9 cellular contexts compared by ENCODE assay signal in the genomic region with DNA sequence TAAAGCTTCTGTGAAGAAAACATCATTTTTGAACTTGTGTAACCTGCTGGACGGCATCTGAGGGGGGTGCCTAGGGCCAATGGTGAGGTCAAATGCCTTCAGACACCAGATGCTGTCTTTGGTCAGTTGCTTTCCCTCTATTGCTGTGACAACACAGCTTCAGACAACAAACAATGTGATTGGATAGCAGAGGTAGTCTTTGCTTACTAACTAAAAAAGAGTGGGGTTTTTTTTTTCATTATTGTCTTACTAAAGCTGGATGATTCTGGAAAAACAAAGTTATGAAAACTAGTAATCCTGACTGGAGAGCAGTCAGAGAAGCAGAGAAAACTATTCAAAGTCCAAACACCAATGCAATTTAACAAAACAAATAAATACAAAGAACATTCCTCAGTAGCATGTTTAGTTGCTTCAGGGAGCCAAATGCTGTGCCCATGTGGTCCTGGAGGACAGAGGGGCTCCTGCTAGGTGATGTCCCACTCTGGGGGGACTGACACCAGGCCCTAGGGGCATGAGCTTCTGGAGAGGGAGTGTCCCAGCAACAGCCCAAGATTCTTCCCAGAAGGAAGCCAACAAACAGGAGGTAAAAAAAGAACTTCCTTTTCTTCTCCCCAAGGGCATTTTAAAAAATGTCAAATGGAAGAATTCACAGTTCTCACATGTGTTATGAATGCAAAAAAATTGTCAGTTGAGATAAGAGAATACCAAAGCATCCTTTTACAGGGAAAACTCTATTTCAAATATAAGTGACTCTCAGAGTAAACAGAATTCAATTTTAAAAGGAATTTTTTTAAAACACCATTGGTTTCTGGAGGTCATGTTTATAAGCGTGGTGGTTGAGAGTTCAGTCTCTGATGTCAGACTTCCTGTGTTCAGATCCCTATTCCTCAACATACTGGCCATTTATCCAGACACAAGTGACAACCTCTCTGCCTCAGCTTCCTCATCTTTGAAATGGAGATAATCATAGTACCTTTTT.
DNase-seq lines count a peak whose midpoint lies in the region; ATAC-seq and TF ChIP-seq lines count a peak whose summit lies in the region.
"Had no signal": no experiment of that assay in that cellular context is flagged by ENCODE, and none has a peak within 500 bp of the region (broad histone marks: within the 10 kb centered on the region; RNA-seq: fewer than 3 reads in every experiment).

No MANE protein-coding gene starts in this region.

- no peak overlapping the region for H3K4me3 Mint-ChIP-seq in Calu3 (ENCODE audit: low read depth, unreplicated experiment)
- H3K4me3 Mint-ChIP-seq in activated T-helper 1 cell treated with anti-CD3 and anti-CD28 coated beads, Interleukin-12 subunit alpha, Interleukin-12 subunit beta, Interleukin-2, Interleukin-4 antibody, amounts not matched to agents 30 ng/mL and 10 ng/mL and 1 ng/mL, durations not matched to agents 14 hours and 24 hours and 36 hours = no peak overlapping the region

- H3K4me1 Mint-ChIP-seq in Calu3 (ENCODE audit: low read depth, unreplicated experiment) = peaks cover 7% of the 10 kb centered on the region
- H3K4me1 Mint-ChIP-seq in activated T-helper 1 cell treated with anti-CD3 and anti-CD28 coated beads, Interleukin-12 subunit alpha, Interleukin-12 subunit beta, Interleukin-2, Interleukin-4 antibody, amounts not matched to agents 30 ng/mL and 10 ng/mL and 1 ng/mL, durations not matched to agents 14 hours and 24 hours and 36 hours (ENCODE audit: low read depth) = peaks cover 7% of the 10 kb centered on the region

- peak; percentile 15 for DNase-seq in Calu3
- no peak for DNase-seq in activated T-helper 1 cell treated with anti-CD3 and anti-CD28 coated beads, Interleukin-12 subunit alpha, Interleukin-12 subunit beta, Interleukin-2, Interleukin-4 antibody, amounts not matched to agents 30 ng/mL and 10 ng/mL and 1 ng/mL, durations not matched to agents 14 hours and 24 hours and 36 hours (ENCODE audit: low spot score)
- DNase-seq in left cardiac atrium = no peak
- DNase-seq in sigmoid colon = peak; percentile 87
- DNase-seq in DMS79 treated with DMSO at 0.1 percent for 48 hours (lab: John Stamatoyannopoulos, UW) = no peak
- no peak for DNase-seq in C1 segment of cervical spinal cord (lab: John Stamatoyannopoulos, UW)
- no peak for DNase-seq in middle frontal gyrus (ENCODE audit: extremely low spot score, low spot score)
- DNase-seq: activated CD4-positive, alpha-beta T cell treated with anti-CD3 and anti-CD28 coated beads, Interleukin-2, amount 50 U/mL, for 1 hour had no signal

- TF ChIP-seq POLR2A in sigmoid colon (IDR thresholded peaks at IDR 0.05) = no peak

- H3K27me3 Mint-ChIP-seq in Calu3 (ENCODE audit: unreplicated experiment) = no peaks in the 10 kb centered on the region
- no peaks in the 10 kb centered on the region for H3K27me3 Mint-ChIP-seq in activated T-helper 1 cell treated with anti-CD3 and anti-CD28 coated beads, Interleukin-12 subunit alpha, Interleukin-12 subunit beta, Interleukin-2, Interleukin-4 antibody, amounts not matched to agents 30 ng/mL and 10 ng/mL and 1 ng/mL, durations not matched to agents 14 hours and 24 hours and 36 hours (ENCODE audit: insufficient read depth)

- TF ChIP-seq CTCF in Calu3 (IDR thresholded peaks at IDR 0.05; ENCODE audit: unreplicated experiment) (no peak), sigmoid colon (IDR thresholded peaks at IDR 0.05) (no peak)

- H3K27ac ChIP-seq in sigmoid colon = peak overlapping the region; percentile 44 to 62 (median 61)

- no peak for TF ChIP-seq EP300 in sigmoid colon (IDR thresholded peaks at IDR 0.05)

- H3K36me3 Mint-ChIP-seq in Calu3 (ENCODE audit: insufficient read depth, unreplicated experiment) = no peaks in the 10 kb centered on the region
- H3K36me3 Mint-ChIP-seq in activated T-helper 1 cell treated with anti-CD3 and anti-CD28 coated beads, Interleukin-12 subunit alpha, Interleukin-12 subunit beta, Interleukin-2, Interleukin-4 antibody, amounts not matched to agents 30 ng/mL and 10 ng/mL and 1 ng/mL, durations not matched to agents 14 hours and 24 hours and 36 hours (ENCODE audit: low read depth) = peaks cover 17% of the 10 kb centered on the region

- peaks cover 0 to 6% (median 0%) of the 10 kb centered on the region in 4 donors for H3K36me3 ChIP-seq in sigmoid colon

- H3K4me1 ChIP-seq in sigmoid colon = peaks cover 0 to 8% (median 0%) of the 10 kb centered on the region in 4 donors

- no peaks in the 10 kb centered on the region for H3K27me3 ChIP-seq in sigmoid colon

- H3K9me3 Mint-ChIP-seq in Calu3 (ENCODE audit: low read depth, unreplicated experiment) = no peaks in the 10 kb centered on the region
- no peaks in the 10 kb centered on the region for H3K9me3 Mint-ChIP-seq in activated T-helper 1 cell treated with anti-CD3 and anti-CD28 coated beads, Interleukin-12 subunit alpha, Interleukin-12 subunit beta, Interleukin-2, Interleukin-4 antibody, amounts not matched to agents 30 ng/mL and 10 ng/mL and 1 ng/mL, durations not matched to agents 14 hours and 24 hours and 36 hours

- intact Hi-C loops in Calu3 (cut with micrococcal nuclease; ENCODE audit: unreplicated experiment) = no loop called here
- intact Hi-C loops in activated T-helper 1 cell treated with anti-CD3 and anti-CD28 coated beads, Interleukin-12 subunit alpha, Interleukin-12 subunit beta, Interleukin-2, Interleukin-4 antibody, amounts not matched to agents 30 ng/mL and 10 ng/mL and 1 ng/mL, durations not matched to agents 14 hours and 24 hours and 36 hours (cut with micrococcal nuclease) = no loop called here
- intact Hi-C loops in left cardiac atrium (cut with DNase I) = no loop called here
- intact Hi-C loops in sigmoid colon (cut with DNase I) = no loop called here

- ATAC-seq in left cardiac atrium (peak; percentile 54 to 85), HG02610 (IDR thresholded peaks at IDR 0.05; ENCODE audit: unreplicated experiment) (no peak)

- CTCF ChIA-PET in Calu3 (lab: Charles Lee) = no interaction called here

- no peak overlapping the region for H3K4me3 ChIP-seq in sigmoid colon

- H3K27ac Mint-ChIP-seq in Calu3 (ENCODE audit: unreplicated experiment) = peak overlapping the region; percentile 34
- H3K27ac Mint-ChIP-seq in activated T-helper 1 cell treated with anti-CD3 and anti-CD28 coated beads, Interleukin-12 subunit alpha, Interleukin-12 subunit beta, Interleukin-2, Interleukin-4 antibody, amounts not matched to agents 30 ng/mL and 10 ng/mL and 1 ng/mL, durations not matched to agents 14 hours and 24 hours and 36 hours = peak overlapping the region; percentile 34

- H3K9me3 ChIP-seq in sigmoid colon = no peaks in the 10 kb centered on the region

- no TSS peak for BruUV-seq in Calu3 (replicated peaks; lab: Mats Ljungman, UMichigan)

- 68 to 74% methylated on average over 2 of the region's 2 CpGs for WGBS in sigmoid colon, 2 donors

Comparison
In these comparisons a context has a peak if more than half of its experiments do, and no peak if none do; other contexts are left out.
1. DNase-seq: peak in Calu3 (single experiment) and sigmoid colon (single experiment); none in activated T-helper 1 cell treated with anti-CD3 and anti-CD28 coated beads, Interleukin-12 subunit alpha, Interleukin-12 subunit beta, Interleukin-2, Interleukin-4 antibody, amounts not matched to agents 30 ng/mL and 10 ng/mL and 1 ng/mL, durations not matched to agents 14 hours and 24 hours and 36 hours (single experiment), left cardiac atrium (single experiment), DMS79 treated with DMSO at 0.1 percent for 48 hours (single experiment), C1 segment of cervical spinal cord (0 of 14) and middle frontal gyrus (single experiment).